Comparison of ENCODE assay signal across 1 cellular context in genomic region chr9:68999393-69000105, GRCh38.
A peak's percentile ranks its signal among the peaks of the same experiment; 100 is the strongest.
TF ChIP-seq lines count a peak whose summit lies in the region.

No MANE protein-coding gene starts in this region.

TF ChIP-seq in GM12878, 131 proteins besides CTCF, POLR2A, EP300 and RAD21 (continued from another document):
- TF ChIP-seq E2F8 (IDR thresholded peaks at IDR 0.05; ENCODE audit: low read depth, partially characterized antibody): no peak
- TF ChIP-seq SKIL (IDR thresholded peaks at IDR 0.05; ENCODE audit: low read depth, poor library complexity, severe bottlenecking): no peak
- no peak for TF ChIP-seq SREBF2 (IDR thresholded peaks at IDR 0.05; ENCODE audit: low read length)
- no peak for TF ChIP-seq BCLAF1 (IDR thresholded peaks at IDR 0.05)
- no peak for TF ChIP-seq TAF1 (IDR thresholded peaks at IDR 0.05; ENCODE audit: borderline replicate concordance, low read depth, low read length)
- no peak for TF ChIP-seq ATF7 (IDR thresholded peaks at IDR 0.05; ENCODE audit: low read depth)
- 0 out of 2 replicates have a peak, but pooled peaks have one; percentile 6 for TF ChIP-seq CEBPZ (IDR thresholded peaks at IDR 0.05; ENCODE audit: low read depth, low read length)
- TF ChIP-seq BMI1 (IDR thresholded peaks at IDR 0.05; ENCODE audit: borderline replicate concordance): no peak
- no peak for TF ChIP-seq ATF3 (IDR thresholded peaks at IDR 0.05; ENCODE audit: borderline replicate concordance, extremely low read depth, low read depth, low read length)
- TF ChIP-seq NBN (IDR thresholded peaks at IDR 0.05): no peak
- TF ChIP-seq SUPT20H (IDR thresholded peaks at IDR 0.05; ENCODE audit: borderline replicate concordance, control insufficient read depth, low read depth, low read length): no peak
- no peak for TF ChIP-seq POLR2AphosphoS5 (IDR thresholded peaks at IDR 0.05; ENCODE audit: low read length)
- TF ChIP-seq NFYA (IDR thresholded peaks at IDR 0.05; ENCODE audit: borderline replicate concordance, low read depth, low read length): no peak
- no peak for TF ChIP-seq MXI1 (IDR thresholded peaks at IDR 0.05; ENCODE audit: low read depth, low read length)
- TF ChIP-seq POLR2AphosphoS2 (IDR thresholded peaks at IDR 0.05; ENCODE audit: low read depth, low read length): no peak
- TF ChIP-seq ETV6 (conservative IDR thresholded peaks at IDR 0.05 in 1 of 2, IDR thresholded peaks at IDR 0.05 in 1 of 2; ENCODE audit: borderline replicate concordance in 1 of 2, low read depth in 1 of 2): no peak
- no peak for TF ChIP-seq E4F1 (IDR thresholded peaks at IDR 0.05; ENCODE audit: borderline replicate concordance, partially characterized antibody)
- TF ChIP-seq TARDBP (IDR thresholded peaks at IDR 0.05; ENCODE audit: borderline replicate concordance): no peak
- 0 out of 2 replicates have a peak, but pooled peaks have one; percentile 28 for TF ChIP-seq RB1 (IDR thresholded peaks at IDR 0.05; ENCODE audit: borderline replicate concordance)
- TF ChIP-seq ZNF207 (IDR thresholded peaks at IDR 0.05; ENCODE audit: borderline replicate concordance): no peak
- no peak for TF ChIP-seq CHD2 (IDR thresholded peaks at IDR 0.05; ENCODE audit: borderline replicate concordance, low read depth, low read length)
- TF ChIP-seq MEF2B (IDR thresholded peaks at IDR 0.05; ENCODE audit: partially characterized antibody, poor library complexity, severe bottlenecking): no peak
- TF ChIP-seq ZNF274 (IDR thresholded peaks at IDR 0.05; ENCODE audit: insufficient read depth, insufficient read length): no peak
